In the genomic region with DNA sequence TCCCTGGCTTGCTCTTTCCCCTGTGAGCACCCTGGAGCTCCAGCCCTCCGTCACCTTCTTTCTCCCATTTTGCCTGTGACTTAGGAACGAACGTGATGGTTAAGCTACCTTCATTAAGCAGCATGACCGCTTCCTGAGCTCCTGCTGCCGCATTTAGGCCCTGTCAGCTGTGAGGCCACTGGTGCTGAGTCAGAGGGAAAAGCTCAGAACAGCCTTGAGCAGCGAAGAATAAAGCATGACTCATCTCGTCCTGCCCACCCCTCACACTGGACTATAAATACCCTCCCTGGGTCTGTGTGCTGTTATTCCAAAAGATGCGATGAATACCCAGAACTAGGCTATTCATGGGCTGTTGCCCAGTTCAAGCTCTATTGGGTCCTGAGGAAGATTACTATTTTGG, we compare ENCODE assay signal across 8 cellular contexts. TPM values are rescaled to one million over a fixed set of nuclear protein-coding genes. Genes with fewer than 3 reads are reported as not detected.
DNase-seq lines count a peak whose midpoint lies in the region; ATAC-seq, FAIRE-seq and TF ChIP-seq lines count a peak whose summit lies in the region.
"Not testable (repeated sequence)": the region's sequence is repeated elsewhere in the genome, so short reads cannot be mapped to it uniquely, and the experiment has no call there.
"Had no signal": no experiment of that assay in that cellular context is flagged by ENCODE, and none has a peak within 500 bp of the region (broad histone marks: within the 10 kb centered on the region; RNA-seq: fewer than 3 reads in every experiment).

No MANE protein-coding gene starts in this region.

- no CpG with 5 or more reads among the region's 8 CpGs for WGBS in HepG2 (ENCODE audit: low lambda C conversion rate)

- not testable (repeated sequence) for H3K36me3 Mint-ChIP-seq in activated CD4-positive, alpha-beta T cell treated with anti-CD3 and anti-CD28 coated beads for 36 hours (ENCODE audit: low read depth)

- not testable (repeated sequence) for H3K9me3 ChIP-seq in HepG2 (ENCODE audit: low read length)

- not testable (repeated sequence) for H3K79me2 ChIP-seq in HepG2 (ENCODE audit: insufficient read depth, low read length)

- not testable (repeated sequence) for H3K9ac ChIP-seq in HepG2 (ENCODE audit: insufficient read depth, low read depth, low read length)

- not testable (repeated sequence) for H3K27me3 Mint-ChIP-seq in activated CD4-positive, alpha-beta T cell treated with anti-CD3 and anti-CD28 coated beads for 36 hours

- TF ChIP-seq CTCF in HepG2 (CRISPR knock-in tag; IDR thresholded peaks at IDR 0.05): not testable (repeated sequence)

- not testable (repeated sequence) for BruUV-seq in HepG2 (replicated peaks; lab: Mats Ljungman, UMichigan)

- H3K4me3 Mint-ChIP-seq in activated CD4-positive, alpha-beta T cell treated with anti-CD3 and anti-CD28 coated beads for 36 hours: not testable (repeated sequence)

- not testable (repeated sequence) for H4K20me1 ChIP-seq in HepG2 (ENCODE audit: insufficient read depth, low read length)

- H3K4me2 ChIP-seq in HepG2 (ENCODE audit: low read depth, low read length): not testable (repeated sequence)

- H3K4me1 Mint-ChIP-seq in activated CD4-positive, alpha-beta T cell treated with anti-CD3 and anti-CD28 coated beads for 36 hours: not testable (repeated sequence)

- not testable (repeated sequence) for FAIRE-seq in HepG2 (lab: Jason Lieb, UNC)

- not testable (repeated sequence) for H3K27ac ChIP-seq in HepG2 (ENCODE audit: extremely low read length, insufficient read depth, low read length)

- TF ChIP-seq POLR2A in HepG2 (IDR thresholded peaks at IDR 0.05; ENCODE audit: insufficient read depth in 1 of 2, low read depth in 2 of 2, low read length in 2 of 2): not testable (repeated sequence)

- not testable (repeated sequence) for H3K4me1 ChIP-seq in HepG2 (ENCODE audit: insufficient read depth, low read length)

- DNase-seq in activated CD4-positive, alpha-beta T cell treated with anti-CD3 and anti-CD28 coated beads for 36 hours; HepG2 (ENCODE audit: low spot score): not testable (repeated sequence)

- not testable (repeated sequence) for H3K36me3 ChIP-seq in HepG2 (replicated peaks in 1 of 2; ENCODE audit: control insufficient read depth in 1 of 2, insufficient read depth in 2 of 2, low read length in 2 of 2)

- H3K27ac Mint-ChIP-seq in activated CD4-positive, alpha-beta T cell treated with anti-CD3 and anti-CD28 coated beads for 36 hours: not testable (repeated sequence)

- peak; percentile 92 for ATAC-seq in GM19023 (IDR thresholded peaks at IDR 0.05; ENCODE audit: unreplicated experiment)
- peak; percentile 92 for ATAC-seq in GM21447 (IDR thresholded peaks at IDR 0.05; ENCODE audit: unreplicated experiment)
- ATAC-seq in HG02610 (IDR thresholded peaks at IDR 0.05; ENCODE audit: unreplicated experiment): peak; percentile 90
- ATAC-seq in HG03060 (IDR thresholded peaks at IDR 0.05; ENCODE audit: low read depth, unreplicated experiment): peak; percentile 66
- ATAC-seq in HG03442 (IDR thresholded peaks at IDR 0.05; ENCODE audit: unreplicated experiment): peak; percentile 97
- peak; percentile 51 for ATAC-seq in activated CD4-positive, alpha-beta T cell treated with anti-CD3 and anti-CD28 coated beads for 36 hours
- ATAC-seq in HepG2: peak; percentile 80

- TF ChIP-seq EP300 in HepG2 (IDR thresholded peaks at IDR 0.05; ENCODE audit: low read depth in 2 of 2, low read length in 2 of 2); HepG2 (CRISPR knock-in tag; IDR thresholded peaks at IDR 0.05; ENCODE audit: borderline replicate concordance): not testable (repeated sequence)

- in situ Hi-C loops in HepG2 (cut with HindIII; ENCODE audit: extremely low pct_ligation_motif_present, low pct_unique_long_range_greater_than_20kb): not testable (repeated sequence)

- CTCF ChIA-PET in activated CD4-positive, alpha-beta T cell treated with anti-CD3 and anti-CD28 coated beads for 36 hours (lab: Charles Lee); HepG2 (lab: Yijun Ruan, JAX; ENCODE audit: low intra/inter-chr PET ratio, low total read pairs): not testable (repeated sequence)

- intact Hi-C loops in activated CD4-positive, alpha-beta T cell treated with anti-CD3 and anti-CD28 coated beads for 36 hours (cut with DNase I, micrococcal nuclease); HepG2 (cut with micrococcal nuclease; ENCODE audit: unreplicated experiment): not testable (repeated sequence)

- not testable (repeated sequence) for H3K27me3 ChIP-seq in HepG2 (ENCODE audit: control insufficient read depth in 1 of 2, insufficient read depth in 2 of 2, low read length in 2 of 2)

- H2AFZ ChIP-seq in HepG2 (ENCODE audit: low read length): not testable (repeated sequence)

- not testable (repeated sequence) for H3K9me3 Mint-ChIP-seq in activated CD4-positive, alpha-beta T cell treated with anti-CD3 and anti-CD28 coated beads for 36 hours (ENCODE audit: low read depth)

- POLR2A ChIA-PET in activated CD4-positive, alpha-beta T cell treated with anti-CD3 and anti-CD28 coated beads for 36 hours (lab: Charles Lee); HepG2 (lab: Yijun Ruan, JAX): not testable (repeated sequence)

- not testable (repeated sequence) for TF ChIP-seq RAD21 in HepG2 (CRISPR knock-in tag; IDR thresholded peaks at IDR 0.05)

- not testable (repeated sequence) for H3K4me3 ChIP-seq in HepG2 (replicated peaks in 1 of 3; ENCODE audit: insufficient read depth in 1 of 3, low read depth in 2 of 3, low read length in 3 of 3)

RNA-seq across cellular contexts. Expression of a gene that starts 7.3 kb away (rescaled TPM):
- total RNA-seq in activated CD4-positive, alpha-beta T cell treated with anti-CD3 and anti-CD28 coated beads for 36 hours: under 1 TPM; 0.11 to 0.18 TPM
- 0.69 and 1.3 TPM in 2 replicates for total RNA-seq in HepG2 (2016; rRNA removed; fragmentation: Illumina TruSeq; extraction: Trizol)
- not detected in 2 replicates for total RNA-seq in HepG2 (2016; cell fraction: cytosol; rRNA removed; fragmentation: Illumina TruSeq; extraction: Trizol; ENCODE audit: low read depth)
- 0.28 and 1.1 TPM in 2 replicates for total RNA-seq in HepG2 (2016; cell fraction: insoluble cytoplasmic fraction; rRNA removed; fragmentation: Illumina TruSeq; extraction: Trizol)
- 0.25 TPM in 1 of 2 replicates, not detected in the other for total RNA-seq in HepG2 (2016; cell fraction: membrane; rRNA removed; fragmentation: Illumina TruSeq; extraction: Trizol)
- total RNA-seq in HepG2 (2016; cell fraction: nucleus; rRNA removed; fragmentation: Illumina TruSeq; extraction: Trizol): 0.38 TPM in 1 of 2 replicates, not detected in the other
- 2.2 TPM in 1 of 2 replicates, not detected in the other for polyA plus RNA-seq in HepG2 (2011; rRNA removed)
- polyA plus RNA-seq in HepG2 (2011; cell fraction: cytosol; rRNA removed): 0.35 and 0.44 TPM in 2 replicates
- polyA plus RNA-seq in HepG2 (2011; cell fraction: nucleus; rRNA removed): 0.29 and 0.59 TPM in 2 replicates
- polyA plus RNA-seq in HepG2 (2012): 1.6 and 2.9 TPM in 2 replicates
- polyA plus RNA-seq in HepG2 (2016; cell fraction: cytosol; fragmentation: Illumina TruSeq; extraction: Trizol; ENCODE audit: low read depth): 0.12 and 0.37 TPM in 2 replicates
- polyA plus RNA-seq in HepG2 (2016; cell fraction: insoluble cytoplasmic fraction; fragmentation: Illumina TruSeq; extraction: Trizol; ENCODE audit: low read depth): 1.0 and 1.4 TPM in 2 replicates
- 0.39 TPM in 1 of 2 replicates, not detected in the other for polyA plus RNA-seq in HepG2 (2016; cell fraction: membrane; fragmentation: Illumina TruSeq; extraction: Trizol; ENCODE audit: low read depth)
- 0.32 and 1.3 TPM in 2 replicates for polyA plus RNA-seq in HepG2 (2016; cell fraction: nucleus; fragmentation: Illumina TruSeq; extraction: Trizol; ENCODE audit: insufficient read depth, low read depth)
- polyA minus RNA-seq in HepG2 (2011; rRNA and poly(A)+ RNA removed; ENCODE audit: low replicate concordance): 1.2 TPM in 1 of 2 replicates, not detected in the other
- not detected in 2 replicates for polyA minus RNA-seq in HepG2 (2011; cell fraction: cytosol; rRNA and poly(A)+ RNA removed)
- 1.5 and 4.4 TPM in 2 replicates for polyA minus RNA-seq in HepG2 (2011; cell fraction: nucleus; rRNA and poly(A)+ RNA removed)
- total RNA-seq: left lobe of liver had no signal
